ENCODE assay signal across 31 cellular contexts in the genomic region with DNA sequence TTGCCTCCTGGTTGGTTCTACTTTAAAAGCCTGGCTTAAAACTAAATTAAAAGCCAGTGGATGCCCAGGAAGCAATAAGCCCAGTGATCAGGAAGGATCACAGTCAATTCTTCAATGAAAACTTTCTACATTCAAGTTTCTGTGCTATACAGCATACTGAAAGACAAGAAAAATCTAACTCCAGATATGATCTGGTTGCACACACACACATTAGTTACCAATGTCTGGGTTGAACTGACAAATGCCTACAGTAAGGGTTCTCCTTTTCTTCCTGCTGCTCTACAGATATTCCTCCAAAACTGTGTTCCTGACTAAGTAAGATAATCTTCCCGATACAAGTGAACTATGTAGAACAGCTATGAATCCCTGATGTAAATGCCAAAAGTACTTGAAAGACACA.
"Had no signal": no experiment of that assay in that cellular context is flagged by ENCODE, and none has a peak within 500 bp of the region (broad histone marks: within the 10 kb centered on the region; RNA-seq: fewer than 3 reads in every experiment).

No MANE protein-coding gene starts in this region.

- H3K27ac ChIP-seq: neural progenitor cell, ovary, parathyroid adenoma, psoas muscle, skin epidermis, spleen, suprapubic skin, testis, tibial artery, transverse colon, upper lobe of right lung, uterus had no signal

- H3K9ac ChIP-seq: neural progenitor cell, parathyroid adenoma had no signal

- DNase-seq: natural killer cell; occipital lobe; ovary; posterior cingulate gyrus; psoas muscle; right cardiac atrium; spleen; stimulated activated CD4-positive, alpha-beta T cell treated with anti-CD3 and anti-CD28 coated beads, Interleukin-12 subunit alpha, Interleukin-12 subunit beta, amount 100 ng/mL, for 4 hours; stimulated activated CD4-positive, alpha-beta T cell treated with anti-CD3 and anti-CD28 coated beads, Interleukin-1b, Interleukin-23, amount 100 ng/mL, for 48 hours; stimulated activated CD4-positive, alpha-beta T cell treated with anti-CD3 and anti-CD28 coated beads, Interleukin-4, amount 100 ng/mL, for 1 hour; stimulated activated CD4-positive, alpha-beta T cell treated with anti-CD3 and anti-CD28 coated beads, Interleukin-4, amount 100 ng/mL, for 4 hours; stimulated activated CD8-positive, alpha-beta memory T cell treated with anti-CD3 and anti-CD28 coated beads, Interleukin-4, amount 100 ng/mL, for 48 hours; stimulated activated naive CD4-positive, alpha-beta T cell; stimulated activated naive CD8-positive, alpha-beta T cell treated with anti-CD3 and anti-CD28 coated beads, Interleukin-15, amount 100 ng/mL, for 72 hours; stimulated activated naive CD8-positive, alpha-beta T cell treated with anti-CD3 and anti-CD28 coated beads, Interleukin-15, Interleukin-2, amounts not matched to agents 100 U/mL and 50 U/mL, for 24 hours; substantia nigra; testis; tibial artery; transverse colon; upper lobe of right lung; uterus had no signal

- H3K27me3 ChIP-seq: neural progenitor cell, ovary, spleen, suprapubic skin, testis, tibial artery, transverse colon, upper lobe of right lung, uterus had no signal

- H3K9me3 Mint-ChIP-seq: natural killer cell; nephron; stimulated activated naive CD8-positive, alpha-beta T cell treated with anti-CD3 and anti-CD28 coated beads, Interleukin-15, amount 100 ng/mL, for 72 hours had no signal

- H3K4me2 ChIP-seq: neural progenitor cell, smooth muscle cell had no signal

- H3K4me3 ChIP-seq: neural progenitor cell, ovary, psoas muscle, skin epidermis, smooth muscle cell, spleen, suprapubic skin, testis, tibial artery, transverse colon, upper lobe of right lung, uterus had no signal

- H3K27ac Mint-ChIP-seq: natural killer cell; nephron; progenitor cell of endocrine pancreas; stimulated activated memory B cell treated with anti-CD40 and anti-IgM and Interleukin-4, amounts not matched to agents 10 μg/mL and 1 μg/mL and 100 μg/mL, for 72 hours; stimulated activated naive CD8-positive, alpha-beta T cell treated with anti-CD3 and anti-CD28 coated beads, Interleukin-15, amount 100 ng/mL, for 72 hours; type B pancreatic cell had no signal

- H3K36me3 ChIP-seq: ovary, suprapubic skin, tibial artery, transverse colon, upper lobe of right lung, uterus had no signal

- H2AFZ ChIP-seq: neural progenitor cell, parathyroid adenoma had no signal

- H3K79me2 ChIP-seq: parathyroid adenoma had no signal

- H3K4me3 Mint-ChIP-seq: natural killer cell; nephron; neural progenitor cell; stimulated activated memory B cell treated with anti-CD40 and anti-IgM and Interleukin-4, amounts not matched to agents 10 μg/mL and 1 μg/mL and 100 μg/mL, for 72 hours; stimulated activated naive CD8-positive, alpha-beta T cell treated with anti-CD3 and anti-CD28 coated beads, Interleukin-15, amount 100 ng/mL, for 72 hours; type B pancreatic cell had no signal

- H3K4me1 Mint-ChIP-seq: nephron; neural progenitor cell; stimulated activated naive CD8-positive, alpha-beta T cell treated with anti-CD3 and anti-CD28 coated beads, Interleukin-15, amount 100 ng/mL, for 72 hours had no signal

- ATAC-seq: natural killer cell; sciatic nerve; stimulated activated memory B cell treated with anti-CD40 and anti-IgM and Interleukin-4, amounts not matched to agents 10 μg/mL and 1 μg/mL and 100 μg/mL, for 72 hours; stimulated activated naive CD8-positive, alpha-beta T cell treated with anti-CD3 and anti-CD28 coated beads, Interleukin-15, amount 100 ng/mL, for 72 hours; stimulated activated naive CD8-positive, alpha-beta T cell treated with anti-CD3 and anti-CD28 coated beads, Interleukin-15, Interleukin-2, amounts not matched to agents 100 U/mL and 50 U/mL, for 24 hours; upper lobe of right lung had no signal

- H3K27me3 Mint-ChIP-seq: progenitor cell of endocrine pancreas; stimulated activated memory B cell treated with anti-CD40 and anti-IgM and Interleukin-4, amounts not matched to agents 10 μg/mL and 1 μg/mL and 100 μg/mL, for 72 hours; stimulated activated naive CD8-positive, alpha-beta T cell treated with anti-CD3 and anti-CD28 coated beads, Interleukin-15, amount 100 ng/mL, for 72 hours; type B pancreatic cell had no signal

- H3K9me3 ChIP-seq: ovary, psoas muscle, spleen, suprapubic skin, testis, tibial artery, transverse colon, upper lobe of right lung, uterus had no signal

- H3K4me1 ChIP-seq: neural progenitor cell, parathyroid adenoma, suprapubic skin, testis, upper lobe of right lung had no signal

- H3K36me3 Mint-ChIP-seq: natural killer cell had no signal
